In genomic region chr2:39724828-39725144, GRCh38 we compare ENCODE assay signal across 20 cellular contexts. TPM values are rescaled to one million over a fixed set of nuclear protein-coding genes. Genes with fewer than 3 reads are reported as not detected.
DNase-seq lines count a peak whose midpoint lies in the region; ATAC-seq and TF ChIP-seq lines count a peak whose summit lies in the region.
"Had no signal": no experiment of that assay in that cellular context is flagged by ENCODE, and none has a peak within 500 bp of the region (broad histone marks: within the 10 kb centered on the region; RNA-seq: fewer than 3 reads in every experiment).

No MANE protein-coding gene starts in this region.

- no peak overlapping the region for H3K9ac ChIP-seq in mammary epithelial cell (ENCODE audit: insufficient read depth, low read length)
- peak overlapping the region; percentile 4 for H3K9ac ChIP-seq in smooth muscle cell (ENCODE audit: low read depth)

- CTCF ChIA-PET in mammary epithelial cell (lab: Charles Lee; ENCODE audit: low non-redundant PET): no interaction called here

- dilution Hi-C loops in mammary epithelial cell (cut with HindIII; ENCODE audit: low sequenced_read_pairs): no loop called here

- H3K36me3 ChIP-seq in cardiac muscle cell: no peaks in the 10 kb centered on the region
- H3K36me3 ChIP-seq in mammary epithelial cell (ENCODE audit: insufficient read depth, low read length): no peaks in the 10 kb centered on the region
- H3K36me3 ChIP-seq in smooth muscle cell (ENCODE audit: low read depth): no peaks in the 10 kb centered on the region
- H3K36me3 ChIP-seq: MG63 had no signal

- peaks cover 19% of the 10 kb centered on the region for H3K4me1 ChIP-seq in cardiac muscle cell (ENCODE audit: low read depth)
- peaks cover 25% of the 10 kb centered on the region for H3K4me1 ChIP-seq in mammary epithelial cell (ENCODE audit: insufficient read depth, low read length)
- H3K4me1 ChIP-seq in smooth muscle cell (ENCODE audit: low read depth): peaks cover 10% of the 10 kb centered on the region

- WGBS in mammary epithelial cell (ENCODE audit: low coverage, missing lambda C conversion rate): 36% methylated on average over 4 of the region's 4 CpGs
- 91% methylated on average over 4 of the region's 4 CpGs for WGBS in smooth muscle cell (ENCODE audit: low lambda C conversion rate)

- no peaks in the 10 kb centered on the region for H3F3A ChIP-seq in smooth muscle cell (ENCODE audit: low read depth)

- H3K27ac ChIP-seq in cardiac muscle cell: peak overlapping the region; percentile 98
- H3K27ac ChIP-seq in mammary epithelial cell (ENCODE audit: insufficient read depth, low read depth, low read length): no peak overlapping the region
- peak overlapping the region; percentile 60 for H3K27ac ChIP-seq in smooth muscle cell (ENCODE audit: low read depth)

- intact Hi-C loops in left cardiac atrium (cut with DNase I) (no loop called here), mammary epithelial cell (cut with micrococcal nuclease) (no loop called here)

- H3K79me2 ChIP-seq in mammary epithelial cell (ENCODE audit: insufficient read depth, low read length): no peaks in the 10 kb centered on the region
- H3K79me2 ChIP-seq in smooth muscle cell (ENCODE audit: low read depth): no peaks in the 10 kb centered on the region

- in situ Hi-C loops in mammary epithelial cell (cut with MboI; ENCODE audit: low sequenced_read_pairs in 2 of 2): loop anchor here in 1 of 2 donors (25.0 kb wide), 1 partner anchor 337 kb away; no protein-coding TSS in a partner anchor

- BruUV-seq in mammary epithelial cell (replicated peaks; lab: Mats Ljungman, UMichigan): no TSS peak

- ATAC-seq in left cardiac atrium (no peak), HG02840 (IDR thresholded peaks at IDR 0.05; ENCODE audit: low FRiP score, unreplicated experiment) (no peak)

- H4K20me1 ChIP-seq in mammary epithelial cell (ENCODE audit: insufficient read depth, low read length): no peaks in the 10 kb centered on the region
- no peaks in the 10 kb centered on the region for H4K20me1 ChIP-seq in smooth muscle cell (ENCODE audit: low read depth)

- H3K27me3 ChIP-seq in cardiac muscle cell (no peaks in the 10 kb centered on the region), mammary epithelial cell (ENCODE audit: insufficient read depth, low read length) (no peaks in the 10 kb centered on the region), smooth muscle cell (ENCODE audit: low read depth) (no peaks in the 10 kb centered on the region)
- H3K27me3 ChIP-seq: MG63 had no signal

- DNase-seq in cardiac muscle cell (ENCODE audit: low read depth in 1 of 2, low spot score in 1 of 2) (no peak), left cardiac atrium (no peak), mammary epithelial cell (no peak), kidney tubule cell (ENCODE audit: low spot score) (peak; percentile 33), smooth muscle cell (lab: John Stamatoyannopoulos, UW; ENCODE audit: unreplicated experiment) (no peak), OCI-M2 (lab: John Stamatoyannopoulos, UW; ENCODE audit: unreplicated experiment) (no peak), iPS-NIHi7 (ENCODE audit: extremely low spot score) (no peak)
- DNase-seq: C1 segment of cervical spinal cord, HCEC 1CT, KBM-7, MG63, NCI-H1092 treated with DMSO at 0.1 percent for 48 hours, NCI-H1694, NCI-H2171, NCI-H446 treated with DMSO at 0.1 percent for 48 hours, NCI-H748 treated with DMSO at 0.1 percent for 48 hours, Right ventricle myocardium superior had no signal

- peak overlapping the region; percentile 62 for H3K4me2 ChIP-seq in mammary epithelial cell (ENCODE audit: insufficient read depth, low read depth, low read length)
- H3K4me2 ChIP-seq in smooth muscle cell: peak overlapping the region; percentile 74

- no peak overlapping the region for H3K4me3 ChIP-seq in cardiac muscle cell
- no peak overlapping the region for H3K4me3 ChIP-seq in mammary epithelial cell (replicated peaks in 1 of 3; ENCODE audit: insufficient read depth in 1 of 3, low read depth in 2 of 3, low read length in 3 of 3)
- no peak overlapping the region for H3K4me3 ChIP-seq in smooth muscle cell
- H3K4me3 ChIP-seq: GM12878, MG63 had no signal

- H3K9me3 ChIP-seq in cardiac muscle cell (ENCODE audit: low read depth) (no peaks in the 10 kb centered on the region), mammary epithelial cell (replicated peaks; ENCODE audit: insufficient read depth, low read length) (no peaks in the 10 kb centered on the region), smooth muscle cell (replicated peaks; ENCODE audit: low read depth) (no peaks in the 10 kb centered on the region)
- H3K9me3 ChIP-seq: MG63 had no signal

- TF ChIP-seq CTCF in cardiac muscle cell (IDR thresholded peaks at IDR 0.05; ENCODE audit: low read depth, low read length): no peak
- TF ChIP-seq CTCF in mammary epithelial cell (conservative IDR thresholded peaks at IDR 0.05 in 1 of 2, IDR thresholded peaks at IDR 0.05 in 1 of 2; ENCODE audit: extremely low read depth in 1 of 2, insufficient read depth in 1 of 2, low read depth in 1 of 2, low read length in 2 of 2): no peak
- TF ChIP-seq CTCF in smooth muscle cell (IDR thresholded peaks at IDR 0.05; ENCODE audit: borderline replicate concordance, insufficient read depth, poor library complexity, severe bottlenecking): no peak

- H2AFZ ChIP-seq in mammary epithelial cell (ENCODE audit: low read depth, low read length) (peak overlapping the region; percentile 72), smooth muscle cell (ENCODE audit: low read depth) (no peak overlapping the region)

RNA-seq across cellular contexts. Expression of gene THUMPD2, which starts 54.3 kb away (rescaled TPM):
- total RNA-seq in cardiac muscle cell (7.0 and 8.4 TPM in 2 replicates), left cardiac atrium (1 to 10 TPM; 8.5 to 8.7 TPM), mammary epithelial cell (10 to 100 TPM; 15.0 to 15.7 TPM), smooth muscle cell (18.6 and 18.8 TPM in 2 replicates)
- polyA plus RNA-seq in cardiac muscle cell (11.8 and 12.1 TPM in 2 replicates), mammary epithelial cell (8.4 TPM), smooth muscle cell (13.1 and 14.5 TPM in 2 replicates)
- 4.2 TPM for polyA minus RNA-seq in mammary epithelial cell

RNA-seq across cellular contexts. Expression of gene TMEM178A, which starts 59.1 kb away (rescaled TPM):
- total RNA-seq in cardiac muscle cell (21.3 and 22.5 TPM in 2 replicates), left cardiac atrium (1 to 10 TPM; 2.0 to 5.4 TPM), mammary epithelial cell (1 to 10 TPM in 1 of 2 donors, under 1 TPM in 1; 0.19 to 1.5 TPM), smooth muscle cell (14.6 and 19.9 TPM in 2 replicates)
- polyA plus RNA-seq in cardiac muscle cell (13.4 and 17.9 TPM in 2 replicates), mammary epithelial cell (0.17 TPM), smooth muscle cell (16.4 and 22.2 TPM in 2 replicates)
- not detected for polyA minus RNA-seq in mammary epithelial cell
- total RNA-seq: A172, GM12878 had no signal
- polyA plus RNA-seq: GM12878 had no signal
